Comparison of ENCODE assay signal across 21 cellular contexts in genomic region chr15:72907733-72908132, GRCh38.
DNase-seq lines count a peak whose midpoint lies in the region; ATAC-seq and TF ChIP-seq lines count a peak whose summit lies in the region.
"Had no signal": no experiment of that assay in that cellular context is flagged by ENCODE, and none has a peak within 500 bp of the region (broad histone marks: within the 10 kb centered on the region; RNA-seq: fewer than 3 reads in every experiment).

No MANE protein-coding gene starts in this region.

- H3K27me3 ChIP-seq in left lung, result peaks cover 0 to 3% of the 10 kb centered on the region in 2 donors
- H3K27me3 ChIP-seq: uterus had no signal

- POLR2A ChIA-PET in activated CD4-positive, alpha-beta T cell treated with anti-CD3 and anti-CD28 coated beads for 36 hours (lab: Charles Lee), result no interaction called here

- peaks cover 33% of the 10 kb centered on the region for H3K4me1 Mint-ChIP-seq in glutamatergic neuron (ENCODE audit: low read depth, unreplicated experiment)
- H3K4me1 Mint-ChIP-seq in activated T-helper 2 cell treated with anti-CD3 and anti-CD28 coated beads, Interferon-gamma antibody, Interleukin-2, Interleukin-4, amounts not matched to agents 10 μg/mL and 5 μg/mL and 100 μg/mL, durations not matched to agents 14 hours and 24 hours and 36 hours (ENCODE audit: low read depth), result no peaks in the 10 kb centered on the region
- H3K4me1 Mint-ChIP-seq in activated CD4-positive, alpha-beta T cell treated with anti-CD3 and anti-CD28 coated beads for 36 hours, result no peaks in the 10 kb centered on the region
- H3K4me1 Mint-ChIP-seq: activated CD4-positive, alpha-beta T cell treated with anti-CD3 and anti-CD28 coated beads, Interleukin-2, amount 10 ng/mL, durations not matched to agents 24 days and 14 days; stimulated activated naive CD8-positive, alpha-beta T cell treated with anti-CD3 and anti-CD28 coated beads, Interleukin-15, amount 100 ng/mL, for 72 hours had no signal

- DNase-seq in Right ventricle myocardium inferior (ENCODE audit: missing footprints) (peak; percentile 74), cardiac septum (ENCODE audit: low spot score) (no peak), NCI-H82 (lab: John Stamatoyannopoulos, UW) (peak; percentile 95), glutamatergic neuron (no peak), GOT3 (lab: John Stamatoyannopoulos, UW) (no peak), left lung (no peak)
- DNase-seq in activated T-helper 2 cell treated with anti-CD3 and anti-CD28 coated beads, Interferon-gamma antibody, Interleukin-2, Interleukin-4, amounts not matched to agents 10 μg/mL and 5 μg/mL and 100 μg/mL, durations not matched to agents 14 hours and 24 hours and 36 hours (ENCODE audit: low spot score), result no peak
- DNase-seq in activated CD4-positive, alpha-beta T cell treated with anti-CD3 and anti-CD28 coated beads for 36 hours, result no peak
- DNase-seq: activated CD4-positive, alpha-beta T cell treated with anti-CD3 and anti-CD28 coated beads, Interleukin-2, amount 10 ng/mL, durations not matched to agents 24 days and 14 days; central memory CD4-positive, alpha-beta T cell; lower lobe of right lung; naive thymus-derived CD8-positive, alpha-beta T cell; NCI-H1417 treated with DMSO at 0.1 percent for 48 hours; SHP77; stimulated activated CD4-positive, alpha-beta T cell treated with anti-CD3 and anti-CD28 coated beads, Interleukin-15, amount 100 ng/mL, for 24 hours; stimulated activated naive CD8-positive, alpha-beta T cell treated with anti-CD3 and anti-CD28 coated beads, Interleukin-15, amount 100 ng/mL, for 72 hours; T1000; uterus had no signal

- no peak overlapping the region for H3K4me3 ChIP-seq in left lung
- H3K4me3 ChIP-seq: lower lobe of right lung, prostate gland, uterus had no signal

- intact Hi-C loops in Right ventricle myocardium inferior (cut with DNase I), result no loop called here
- intact Hi-C loops in cardiac septum (cut with DNase I), result no loop called here
- intact Hi-C loops in activated T-helper 2 cell treated with anti-CD3 and anti-CD28 coated beads, Interferon-gamma antibody, Interleukin-2, Interleukin-4, amounts not matched to agents 10 μg/mL and 5 μg/mL and 100 μg/mL, durations not matched to agents 14 hours and 24 hours and 36 hours (cut with micrococcal nuclease), result no loop called here
- intact Hi-C loops in activated CD4-positive, alpha-beta T cell treated with anti-CD3 and anti-CD28 coated beads for 36 hours (cut with DNase I, micrococcal nuclease), result no loop called here
- intact Hi-C loops in left lung (cut with DNase I), result no loop called here

- peak overlapping the region; percentile 87 for H3K27ac Mint-ChIP-seq in glutamatergic neuron (ENCODE audit: unreplicated experiment)
- H3K27ac Mint-ChIP-seq in activated T-helper 2 cell treated with anti-CD3 and anti-CD28 coated beads, Interferon-gamma antibody, Interleukin-2, Interleukin-4, amounts not matched to agents 10 μg/mL and 5 μg/mL and 100 μg/mL, durations not matched to agents 14 hours and 24 hours and 36 hours, result no peak overlapping the region
- no peak overlapping the region for H3K27ac Mint-ChIP-seq in activated CD4-positive, alpha-beta T cell treated with anti-CD3 and anti-CD28 coated beads for 36 hours
- H3K27ac Mint-ChIP-seq: activated CD4-positive, alpha-beta T cell treated with anti-CD3 and anti-CD28 coated beads, Interleukin-2, amount 10 ng/mL, durations not matched to agents 24 days and 14 days; activated naive CD8-positive, alpha-beta T cell; naive thymus-derived CD8-positive, alpha-beta T cell had no signal

- H3K9me3 Mint-ChIP-seq in glutamatergic neuron (ENCODE audit: unreplicated experiment), result peaks cover 17% of the 10 kb centered on the region
- no peaks in the 10 kb centered on the region for H3K9me3 Mint-ChIP-seq in activated T-helper 2 cell treated with anti-CD3 and anti-CD28 coated beads, Interferon-gamma antibody, Interleukin-2, Interleukin-4, amounts not matched to agents 10 μg/mL and 5 μg/mL and 100 μg/mL, durations not matched to agents 14 hours and 24 hours and 36 hours
- no peaks in the 10 kb centered on the region for H3K9me3 Mint-ChIP-seq in activated CD4-positive, alpha-beta T cell treated with anti-CD3 and anti-CD28 coated beads for 36 hours (ENCODE audit: low read depth)
- H3K9me3 Mint-ChIP-seq: activated CD4-positive, alpha-beta T cell treated with anti-CD3 and anti-CD28 coated beads, Interleukin-2, amount 10 ng/mL, durations not matched to agents 24 days and 14 days; naive thymus-derived CD8-positive, alpha-beta T cell; stimulated activated naive CD8-positive, alpha-beta T cell treated with anti-CD3 and anti-CD28 coated beads, Interleukin-15, amount 100 ng/mL, for 72 hours had no signal

- H3K4me1 ChIP-seq in left lung, result peaks cover 0 to 1% of the 10 kb centered on the region in 2 donors
- H3K4me1 ChIP-seq: prostate gland had no signal

- no peaks in the 10 kb centered on the region for H3K36me3 ChIP-seq in left lung
- H3K36me3 ChIP-seq: lower lobe of right lung, prostate gland, uterus had no signal

- CTCF ChIA-PET in activated CD4-positive, alpha-beta T cell treated with anti-CD3 and anti-CD28 coated beads for 36 hours (lab: Charles Lee), result no interaction called here

- H3K27me3 Mint-ChIP-seq in glutamatergic neuron (ENCODE audit: unreplicated experiment), result peaks cover 9% of the 10 kb centered on the region
- H3K27me3 Mint-ChIP-seq in activated T-helper 2 cell treated with anti-CD3 and anti-CD28 coated beads, Interferon-gamma antibody, Interleukin-2, Interleukin-4, amounts not matched to agents 10 μg/mL and 5 μg/mL and 100 μg/mL, durations not matched to agents 14 hours and 24 hours and 36 hours (ENCODE audit: low read depth), result peaks cover 20% of the 10 kb centered on the region
- peaks cover 11% of the 10 kb centered on the region for H3K27me3 Mint-ChIP-seq in activated CD4-positive, alpha-beta T cell treated with anti-CD3 and anti-CD28 coated beads for 36 hours

- no peaks in the 10 kb centered on the region for H3K36me3 Mint-ChIP-seq in glutamatergic neuron (ENCODE audit: unreplicated experiment)
- H3K36me3 Mint-ChIP-seq in activated T-helper 2 cell treated with anti-CD3 and anti-CD28 coated beads, Interferon-gamma antibody, Interleukin-2, Interleukin-4, amounts not matched to agents 10 μg/mL and 5 μg/mL and 100 μg/mL, durations not matched to agents 14 hours and 24 hours and 36 hours (ENCODE audit: low read depth), result no peaks in the 10 kb centered on the region
- no peaks in the 10 kb centered on the region for H3K36me3 Mint-ChIP-seq in activated CD4-positive, alpha-beta T cell treated with anti-CD3 and anti-CD28 coated beads for 36 hours (ENCODE audit: low read depth)
- H3K36me3 Mint-ChIP-seq: activated naive CD8-positive, alpha-beta T cell; naive thymus-derived CD8-positive, alpha-beta T cell had no signal

- no peaks in the 10 kb centered on the region for H3K9me3 ChIP-seq in left lung
- H3K9me3 ChIP-seq: lower lobe of right lung, prostate gland, uterus had no signal

- ATAC-seq in Right ventricle myocardium inferior (peak; percentile 42), left lung (no peak)
- no peak for ATAC-seq in activated CD4-positive, alpha-beta T cell treated with anti-CD3 and anti-CD28 coated beads for 36 hours
- ATAC-seq: HCT116; lower lobe of right lung; naive thymus-derived CD8-positive, alpha-beta T cell; stimulated activated naive CD8-positive, alpha-beta T cell treated with anti-CD3 and anti-CD28 coated beads, Interleukin-15, amount 100 ng/mL, for 72 hours had no signal

- H3K27ac ChIP-seq in left lung, result no peak overlapping the region
- H3K27ac ChIP-seq: lower lobe of right lung, prostate gland, uterus had no signal

- no peak overlapping the region for H3K4me3 Mint-ChIP-seq in glutamatergic neuron (ENCODE audit: unreplicated experiment)
- no peak overlapping the region for H3K4me3 Mint-ChIP-seq in activated T-helper 2 cell treated with anti-CD3 and anti-CD28 coated beads, Interferon-gamma antibody, Interleukin-2, Interleukin-4, amounts not matched to agents 10 μg/mL and 5 μg/mL and 100 μg/mL, durations not matched to agents 14 hours and 24 hours and 36 hours (ENCODE audit: low read depth)
- no peak overlapping the region for H3K4me3 Mint-ChIP-seq in activated CD4-positive, alpha-beta T cell treated with anti-CD3 and anti-CD28 coated beads for 36 hours
- H3K4me3 Mint-ChIP-seq: activated CD4-positive, alpha-beta T cell treated with anti-CD3 and anti-CD28 coated beads, Interleukin-2, amount 10 ng/mL, durations not matched to agents 24 days and 14 days; activated naive CD8-positive, alpha-beta T cell; naive thymus-derived CD8-positive, alpha-beta T cell; stimulated activated naive CD8-positive, alpha-beta T cell treated with anti-CD3 and anti-CD28 coated beads, Interleukin-15, amount 100 ng/mL, for 72 hours had no signal

- TF ChIP-seq CTCF in glutamatergic neuron (IDR thresholded peaks at IDR 0.05; ENCODE audit: partially characterized antibody, unreplicated experiment) (no peak), left lung (IDR thresholded peaks at IDR 0.05) (no peak)

Comparison
In these comparisons a context has a peak if more than half of its experiments do, and no peak if none do; other contexts are left out.
1. DNase-seq: peak in Right ventricle myocardium inferior (single experiment) and NCI-H82 (single experiment); none in cardiac septum (single experiment), glutamatergic neuron (single experiment), activated T-helper 2 cell treated with anti-CD3 and anti-CD28 coated beads, Interferon-gamma antibody, Interleukin-2, Interleukin-4, amounts not matched to agents 10 μg/mL and 5 μg/mL and 100 μg/mL, durations not matched to agents 14 hours and 24 hours and 36 hours (single experiment), GOT3 (single experiment), activated CD4-positive, alpha-beta T cell treated with anti-CD3 and anti-CD28 coated beads for 36 hours (single experiment) and left lung (0 of 2).